ENCODE assay signal across 17 cellular contexts in the genomic region with DNA sequence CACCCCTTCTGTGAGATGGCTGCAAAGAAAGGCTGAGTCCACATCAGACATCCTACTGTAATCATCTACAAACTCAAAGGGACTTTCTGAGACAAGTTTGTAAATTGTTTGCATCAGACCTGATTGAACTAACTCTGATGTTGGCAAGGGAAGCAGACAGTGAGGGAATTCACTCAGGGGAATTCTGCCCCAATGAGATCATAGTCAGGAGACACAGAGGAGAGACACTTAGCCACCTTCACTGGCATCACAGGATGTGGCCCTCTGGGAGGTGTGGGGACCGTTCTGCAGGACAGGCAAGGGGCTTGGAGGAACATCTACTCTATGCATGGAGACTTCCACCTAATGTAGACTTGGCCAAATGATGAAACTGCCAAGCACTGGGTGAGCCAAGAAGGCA.
A peak's percentile ranks its signal among the peaks of the same experiment; 100 is the strongest.
DNase-seq lines count a peak whose midpoint lies in the region; ATAC-seq and TF ChIP-seq lines count a peak whose summit lies in the region.
"Had no signal": no experiment of that assay in that cellular context is flagged by ENCODE, and none has a peak within 500 bp of the region (broad histone marks: within the 10 kb centered on the region; RNA-seq: fewer than 3 reads in every experiment).

No MANE protein-coding gene starts in this region.

- TF ChIP-seq CTCF in choroid plexus epithelial cell (conservative IDR thresholded peaks at IDR 0.05; ENCODE audit: low read depth, low read length): no peak

- no peak overlapping the region for H3K4me3 ChIP-seq in choroid plexus epithelial cell (ENCODE audit: low read depth, low read length)
- H3K4me3 ChIP-seq: K562, tibial artery had no signal

- H3K4me1 Mint-ChIP-seq in stimulated activated naive B cell treated with anti-CD40 and anti-IgM and Interleukin-4, amounts not matched to agents 10 μg/mL and 1 μg/mL and 100 μg/mL, for 72 hours: peaks cover 0 to 3% of the 10 kb centered on the region in 2 donors
- H3K4me1 Mint-ChIP-seq: activated naive CD4-positive, alpha-beta T cell treated with anti-CD3 and anti-CD28 coated beads, Interleukin-2, amount 10 ng/mL, durations not matched to agents 7 days and 5 days had no signal

- H3K4me3 Mint-ChIP-seq in stimulated activated naive B cell treated with anti-CD40 and anti-IgM and Interleukin-4, amounts not matched to agents 10 μg/mL and 1 μg/mL and 100 μg/mL, for 72 hours: no peak overlapping the region
- H3K4me3 Mint-ChIP-seq: activated naive CD4-positive, alpha-beta T cell treated with anti-CD3 and anti-CD28 coated beads, Interleukin-2, amount 10 ng/mL, durations not matched to agents 7 days and 5 days; H9 had no signal

- no peak overlapping the region for H3K27ac Mint-ChIP-seq in stimulated activated naive B cell treated with anti-CD40 and anti-IgM and Interleukin-4, amounts not matched to agents 10 μg/mL and 1 μg/mL and 100 μg/mL, for 72 hours
- H3K27ac Mint-ChIP-seq: activated naive CD4-positive, alpha-beta T cell treated with anti-CD3 and anti-CD28 coated beads, Interleukin-2, amount 10 ng/mL, durations not matched to agents 7 days and 5 days had no signal

- peak; percentile 67 for ATAC-seq in HG02759 (IDR thresholded peaks at IDR 0.05; ENCODE audit: unreplicated experiment)
- peak; percentile 10 to 53 for ATAC-seq in stimulated activated naive B cell treated with anti-CD40 and anti-IgM and Interleukin-4, amounts not matched to agents 10 μg/mL and 1 μg/mL and 100 μg/mL, for 72 hours (replicated peaks)
- ATAC-seq: K562, Right ventricle myocardium inferior had no signal

- H3K9me3 Mint-ChIP-seq in stimulated activated naive B cell treated with anti-CD40 and anti-IgM and Interleukin-4, amounts not matched to agents 10 μg/mL and 1 μg/mL and 100 μg/mL, for 72 hours: no peaks in the 10 kb centered on the region
- H3K9me3 Mint-ChIP-seq: activated naive CD4-positive, alpha-beta T cell treated with anti-CD3 and anti-CD28 coated beads, Interleukin-2, amount 10 ng/mL, durations not matched to agents 7 days and 5 days; H9 had no signal

- H3K27me3 Mint-ChIP-seq in stimulated activated naive B cell treated with anti-CD40 and anti-IgM and Interleukin-4, amounts not matched to agents 10 μg/mL and 1 μg/mL and 100 μg/mL, for 72 hours: peaks cover 0 to 17% of the 10 kb centered on the region in 2 donors

- peak; percentile 42 for DNase-seq in activated effector memory CD4-positive, alpha-beta T cell treated with anti-CD3 and anti-CD28 coated beads, Interleukin-2, amount 50 U/mL, for 16 hours
- no peak for DNase-seq in activated effector memory CD4-positive, alpha-beta T cell treated with Interleukin-2 at 50 U/mL for 16 hours
- DNase-seq in choroid plexus epithelial cell (ENCODE audit: low read depth) (peak; percentile 30), RKO (ENCODE audit: low spot score) (no peak), GM19240 (ENCODE audit: insufficient read length, low spot score) (no peak)
- no peak for DNase-seq in stimulated activated naive B cell treated with anti-CD40 and anti-IgM and Interleukin-4, amounts not matched to agents 10 μg/mL and 1 μg/mL and 100 μg/mL, for 72 hours
- DNase-seq in NK-92 treated with Interleukin-12 subunit alpha and Interleukin-12 subunit beta, amount 100 ng/mL, for 24 hours (lab: John Stamatoyannopoulos, UW): no peak
- DNase-seq: 8988T; activated naive CD4-positive, alpha-beta T cell treated with anti-CD3 and anti-CD28 coated beads, Interleukin-2, amount 10 ng/mL, durations not matched to agents 7 days and 5 days; COR-L47; H9; NCI-H146; NCI-H774 had no signal

- H3K36me3 Mint-ChIP-seq in stimulated activated naive B cell treated with anti-CD40 and anti-IgM and Interleukin-4, amounts not matched to agents 10 μg/mL and 1 μg/mL and 100 μg/mL, for 72 hours: no peaks in the 10 kb centered on the region
- H3K36me3 Mint-ChIP-seq: activated naive CD4-positive, alpha-beta T cell treated with anti-CD3 and anti-CD28 coated beads, Interleukin-2, amount 10 ng/mL, durations not matched to agents 7 days and 5 days had no signal

Comparison
In these comparisons a context has a peak if more than half of its experiments do, and no peak if none do; other contexts are left out.
1. DNase-seq: peak in activated effector memory CD4-positive, alpha-beta T cell treated with anti-CD3 and anti-CD28 coated beads, Interleukin-2, amount 50 U/mL, for 16 hours (single experiment) and choroid plexus epithelial cell (single experiment); none in activated effector memory CD4-positive, alpha-beta T cell treated with Interleukin-2 at 50 U/mL for 16 hours (single experiment), stimulated activated naive B cell treated with anti-CD40 and anti-IgM and Interleukin-4, amounts not matched to agents 10 μg/mL and 1 μg/mL and 100 μg/mL, for 72 hours (single experiment), RKO (single experiment), GM19240 (single experiment) and NK-92 treated with Interleukin-12 subunit alpha and Interleukin-12 subunit beta, amount 100 ng/mL, for 24 hours (single experiment).